In the genomic region with DNA sequence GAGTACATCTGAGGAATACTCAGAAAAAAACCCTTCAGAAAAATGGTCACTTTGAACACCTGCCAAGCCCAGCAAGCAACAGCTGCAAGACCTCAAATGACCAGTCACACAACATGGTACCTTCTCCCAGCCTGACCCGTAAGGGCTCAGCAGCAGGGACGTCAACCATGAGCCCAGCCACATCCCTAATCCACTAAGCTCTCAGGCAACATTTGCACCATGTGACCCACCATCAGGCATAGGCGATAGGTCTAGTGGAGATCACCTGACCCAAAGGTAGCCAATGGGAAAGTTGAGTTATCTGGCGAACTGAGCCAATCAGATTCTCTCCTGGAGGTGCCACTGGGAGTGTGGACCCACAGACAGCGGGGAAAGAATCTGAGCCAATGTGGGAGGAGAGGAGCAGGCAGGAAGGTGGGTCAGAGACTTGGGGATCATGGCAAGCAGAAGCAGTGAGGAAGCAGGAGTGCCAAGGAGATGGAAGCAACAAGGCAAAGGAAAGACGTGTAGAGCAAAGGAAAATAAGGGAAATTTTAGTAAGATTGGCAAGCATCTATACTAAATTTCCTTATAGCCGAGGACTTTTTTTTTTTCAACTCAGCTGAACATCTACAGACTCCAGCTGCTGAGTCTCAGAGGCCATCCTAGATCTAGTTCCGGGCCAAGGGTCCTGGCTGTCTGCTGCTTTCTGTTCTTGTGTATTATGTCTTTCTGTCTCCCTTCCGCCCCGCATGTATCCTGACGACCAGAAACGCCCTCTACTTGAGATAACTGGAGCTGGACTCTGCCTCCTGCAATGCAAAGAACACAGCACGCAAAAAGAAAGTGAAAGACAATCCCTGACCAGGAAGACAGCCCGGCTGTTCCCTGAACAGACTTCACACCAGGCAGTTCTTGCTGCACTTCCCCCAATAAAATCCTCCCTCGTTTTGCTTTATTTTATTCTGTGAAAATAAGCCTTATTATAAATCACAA, we compare ENCODE assay signal across 8 cellular contexts. TPM values are rescaled to one million over a fixed set of nuclear protein-coding genes. Genes with fewer than 3 reads are reported as not detected.
DNase-seq lines count a peak whose midpoint lies in the region; ATAC-seq and TF ChIP-seq lines count a peak whose summit lies in the region.

No MANE protein-coding gene starts in this region.

- H3K4me1 ChIP-seq in gastrocnemius medialis, result peaks cover 26 to 30% of the 10 kb centered on the region in 2 donors

- peak in 2 of 5 experiments; percentile 16 to 17 for TF ChIP-seq CTCF in gastrocnemius medialis (IDR thresholded peaks at IDR 0.05 in 4 of 5, conservative IDR thresholded peaks at IDR 0.05 in 1 of 5)

- H3K4me3 Mint-ChIP-seq in IgD-negative memory B cell, result peak overlapping the region; percentile 11 to 83 (median 65)
- H3K4me3 Mint-ChIP-seq in activated T-helper 2 cell treated with anti-CD3 and anti-CD28 coated beads, Interferon-gamma antibody, Interleukin-2, Interleukin-4, amounts not matched to agents 10 μg/mL and 5 μg/mL and 100 μg/mL, durations not matched to agents 14 hours and 24 hours and 36 hours (ENCODE audit: low read depth), result peak overlapping the region; percentile 67

- peak overlapping the region; percentile 30 to 56 (median 48) for H3K4me3 ChIP-seq in gastrocnemius medialis

- no peaks in the 10 kb centered on the region for H3K36me3 ChIP-seq in gastrocnemius medialis

- TF ChIP-seq POLR2A in gastrocnemius medialis (IDR thresholded peaks at IDR 0.05), result no peak

- intact Hi-C loops in activated T-helper 2 cell treated with anti-CD3 and anti-CD28 coated beads, Interferon-gamma antibody, Interleukin-2, Interleukin-4, amounts not matched to agents 10 μg/mL and 5 μg/mL and 100 μg/mL, durations not matched to agents 14 hours and 24 hours and 36 hours (cut with micrococcal nuclease), result no loop called here
- intact Hi-C loops in left ventricle myocardium superior (cut with micrococcal nuclease), result no loop called here
- intact Hi-C loops in gastrocnemius medialis (cut with DNase I; ENCODE audit: low total_unique reads), result loop anchor here (2.0 kb wide), 2 partner anchors 37 to 63 kb away; no protein-coding TSS in a partner anchor

- H3K9me3 ChIP-seq in gastrocnemius medialis, result no peaks in the 10 kb centered on the region

- in situ Hi-C loops in gastrocnemius medialis (cut with MboI; ENCODE audit: low sequenced_read_pairs in 4 of 4), result no loop called here

- peak; percentile 54 for DNase-seq in NCI-H2196 (lab: John Stamatoyannopoulos, UW; ENCODE audit: unreplicated experiment)
- no peak for DNase-seq in NCI-H2196 treated with DMSO at 0.1 percent for 48 hours (lab: John Stamatoyannopoulos, UW; ENCODE audit: unreplicated experiment)
- DNase-seq in activated T-helper 2 cell treated with anti-CD3 and anti-CD28 coated beads, Interferon-gamma antibody, Interleukin-2, Interleukin-4, amounts not matched to agents 10 μg/mL and 5 μg/mL and 100 μg/mL, durations not matched to agents 14 hours and 24 hours and 36 hours (ENCODE audit: low spot score), result peak; percentile 34
- DNase-seq in left ventricle myocardium superior, result peak; percentile 38
- DNase-seq in gastrocnemius medialis, result peak; percentile 34 to 68
- DNase-seq in HuH-7.5 (ENCODE audit: low spot score), result no peak

- peak overlapping the region; percentile 66 to 91 (median 82) for H3K27ac ChIP-seq in gastrocnemius medialis

- peak; percentile 87 for ATAC-seq in left ventricle myocardium superior
- ATAC-seq in gastrocnemius medialis, result peak; percentile 87 to 89
- ATAC-seq in GM21576 (IDR thresholded peaks at IDR 0.05; ENCODE audit: unreplicated experiment), result no peak

- H3K36me3 Mint-ChIP-seq in IgD-negative memory B cell, result peaks cover 6% of the 10 kb centered on the region
- peaks cover 7% of the 10 kb centered on the region for H3K36me3 Mint-ChIP-seq in activated T-helper 2 cell treated with anti-CD3 and anti-CD28 coated beads, Interferon-gamma antibody, Interleukin-2, Interleukin-4, amounts not matched to agents 10 μg/mL and 5 μg/mL and 100 μg/mL, durations not matched to agents 14 hours and 24 hours and 36 hours (ENCODE audit: low read depth)

- peaks cover 2% of the 10 kb centered on the region for H3K27me3 Mint-ChIP-seq in IgD-negative memory B cell
- H3K27me3 Mint-ChIP-seq in activated T-helper 2 cell treated with anti-CD3 and anti-CD28 coated beads, Interferon-gamma antibody, Interleukin-2, Interleukin-4, amounts not matched to agents 10 μg/mL and 5 μg/mL and 100 μg/mL, durations not matched to agents 14 hours and 24 hours and 36 hours (ENCODE audit: low read depth), result peaks cover 21% of the 10 kb centered on the region

- H3K9me3 Mint-ChIP-seq in IgD-negative memory B cell, result peaks cover 0 to 3% (median 0%) of the 10 kb centered on the region in 3 donors
- peaks cover 8% of the 10 kb centered on the region for H3K9me3 Mint-ChIP-seq in activated T-helper 2 cell treated with anti-CD3 and anti-CD28 coated beads, Interferon-gamma antibody, Interleukin-2, Interleukin-4, amounts not matched to agents 10 μg/mL and 5 μg/mL and 100 μg/mL, durations not matched to agents 14 hours and 24 hours and 36 hours

- H3K27ac Mint-ChIP-seq in IgD-negative memory B cell, result peak overlapping the region in 2 of 3 donors; percentile 10 to 90
- H3K27ac Mint-ChIP-seq in activated T-helper 2 cell treated with anti-CD3 and anti-CD28 coated beads, Interferon-gamma antibody, Interleukin-2, Interleukin-4, amounts not matched to agents 10 μg/mL and 5 μg/mL and 100 μg/mL, durations not matched to agents 14 hours and 24 hours and 36 hours, result peak overlapping the region; percentile 70

- no peaks in the 10 kb centered on the region for H3K27me3 ChIP-seq in gastrocnemius medialis

- H3K4me1 Mint-ChIP-seq in IgD-negative memory B cell, result peaks cover 17 to 23% (median 23%) of the 10 kb centered on the region in 3 donors
- peaks cover 16% of the 10 kb centered on the region for H3K4me1 Mint-ChIP-seq in activated T-helper 2 cell treated with anti-CD3 and anti-CD28 coated beads, Interferon-gamma antibody, Interleukin-2, Interleukin-4, amounts not matched to agents 10 μg/mL and 5 μg/mL and 100 μg/mL, durations not matched to agents 14 hours and 24 hours and 36 hours (ENCODE audit: low read depth)

RNA-seq across cellular contexts. Expression of gene PLAAT2, which starts 11.0 kb away (rescaled TPM):
- polyA plus RNA-seq in IgD-negative memory B cell, result 6.4 TPM
- not detected in 2 replicates for total RNA-seq in activated T-helper 2 cell treated with anti-CD3 and anti-CD28 coated beads, Interferon-gamma antibody, Interleukin-2, Interleukin-4, amounts not matched to agents 10 μg/mL and 5 μg/mL and 100 μg/mL, durations not matched to agents 14 hours and 24 hours and 36 hours
- total RNA-seq in left ventricle myocardium superior (not detected), gastrocnemius medialis (not detected)

RNA-seq across cellular contexts. Expression of gene PLAAT4, which starts 37.6 kb away (rescaled TPM):
- 97.1 TPM for polyA plus RNA-seq in IgD-negative memory B cell
- 41.4 and 45.7 TPM in 2 replicates for total RNA-seq in activated T-helper 2 cell treated with anti-CD3 and anti-CD28 coated beads, Interferon-gamma antibody, Interleukin-2, Interleukin-4, amounts not matched to agents 10 μg/mL and 5 μg/mL and 100 μg/mL, durations not matched to agents 14 hours and 24 hours and 36 hours
- total RNA-seq in left ventricle myocardium superior (25.3 TPM), gastrocnemius medialis (10 to 100 TPM in 1 of 4 donors, 1 to 10 TPM in 3; 3.1 to 13.2 (median 5.8) TPM)

RNA-seq across cellular contexts. Expression of gene PLAAT3, which starts 40.1 kb away (rescaled TPM):
- 6.5 TPM for polyA plus RNA-seq in IgD-negative memory B cell
- 15.2 and 17.3 TPM in 2 replicates for total RNA-seq in activated T-helper 2 cell treated with anti-CD3 and anti-CD28 coated beads, Interferon-gamma antibody, Interleukin-2, Interleukin-4, amounts not matched to agents 10 μg/mL and 5 μg/mL and 100 μg/mL, durations not matched to agents 14 hours and 24 hours and 36 hours
- total RNA-seq in left ventricle myocardium superior, result 149 TPM
- total RNA-seq in gastrocnemius medialis, result 10 to 100 TPM; 58.0 to 76.5 (median 67.5) TPM

Comparison
In these comparisons a context has a peak if more than half of its experiments do, and no peak if none do; other contexts are left out.
1. DNase-seq: peak in NCI-H2196 (single experiment), activated T-helper 2 cell treated with anti-CD3 and anti-CD28 coated beads, Interferon-gamma antibody, Interleukin-2, Interleukin-4, amounts not matched to agents 10 μg/mL and 5 μg/mL and 100 μg/mL, durations not matched to agents 14 hours and 24 hours and 36 hours (single experiment), left ventricle myocardium superior (single experiment) and gastrocnemius medialis (2 of 2); none in NCI-H2196 treated with DMSO at 0.1 percent for 48 hours (single experiment) and HuH-7.5 (single experiment).